ENCODE assay signal across 18 cellular contexts in genomic region chr1:168091720-168092119, GRCh38.
"Had no signal": no experiment of that assay in that cellular context is flagged by ENCODE, and none has a peak within 500 bp of the region (broad histone marks: within the 10 kb centered on the region; RNA-seq: fewer than 3 reads in every experiment).

No MANE protein-coding gene starts in this region.

- ATAC-seq: effector memory CD8-positive, alpha-beta T cell; foreskin keratinocyte; heart left ventricle; left colon; left ventricle myocardium superior; right cardiac atrium; stimulated activated naive B cell treated with anti-CD40 and anti-IgM and Interleukin-4, amounts not matched to agents 10 μg/mL and 1 μg/mL and 100 μg/mL, for 72 hours; stimulated activated naive CD8-positive, alpha-beta T cell treated with anti-CD3 and anti-CD28 coated beads, Interleukin-15, amount 100 ng/mL, for 72 hours had no signal

- H3K27ac Mint-ChIP-seq: stimulated activated naive B cell treated with anti-CD40 and anti-IgM and Interleukin-4, amounts not matched to agents 10 μg/mL and 1 μg/mL and 100 μg/mL, for 72 hours; stimulated activated naive CD8-positive, alpha-beta T cell treated with anti-CD3 and anti-CD28 coated beads, Interleukin-15, amount 100 ng/mL, for 72 hours had no signal

- H3K4me3 ChIP-seq: esophagus squamous epithelium, heart left ventricle, lung, ovary, smooth muscle cell, thoracic aorta, transverse colon had no signal

- H3K9me3 Mint-ChIP-seq: effector memory CD8-positive, alpha-beta T cell; stimulated activated naive B cell treated with anti-CD40 and anti-IgM and Interleukin-4, amounts not matched to agents 10 μg/mL and 1 μg/mL and 100 μg/mL, for 72 hours; stimulated activated naive CD8-positive, alpha-beta T cell treated with anti-CD3 and anti-CD28 coated beads, Interleukin-15, amount 100 ng/mL, for 72 hours had no signal

- DNase-seq: cortex of kidney; effector memory CD8-positive, alpha-beta T cell; esophagus squamous epithelium; foreskin keratinocyte; heart left ventricle; hippocampal formation; left colon; left ventricle myocardium superior; mesenchymal stem cell; right cardiac atrium; stimulated activated CD4-positive, alpha-beta T cell treated with anti-CD3 and anti-CD28 coated beads, Interleukin-4, amount 100 ng/mL, for 24 hours; stimulated activated naive B cell treated with anti-CD40 and anti-IgM and Interleukin-4, amounts not matched to agents 10 μg/mL and 1 μg/mL and 100 μg/mL, for 72 hours; stimulated activated naive CD8-positive, alpha-beta T cell treated with anti-CD3 and anti-CD28 coated beads, Interleukin-15, amount 100 ng/mL, for 72 hours; transverse colon had no signal

- H3K27ac ChIP-seq: foreskin keratinocyte, heart left ventricle, transverse colon had no signal

- H3K4me1 Mint-ChIP-seq: stimulated activated naive B cell treated with anti-CD40 and anti-IgM and Interleukin-4, amounts not matched to agents 10 μg/mL and 1 μg/mL and 100 μg/mL, for 72 hours; stimulated activated naive CD8-positive, alpha-beta T cell treated with anti-CD3 and anti-CD28 coated beads, Interleukin-15, amount 100 ng/mL, for 72 hours had no signal

- H3K4me3 Mint-ChIP-seq: effector memory CD8-positive, alpha-beta T cell; stimulated activated naive B cell treated with anti-CD40 and anti-IgM and Interleukin-4, amounts not matched to agents 10 μg/mL and 1 μg/mL and 100 μg/mL, for 72 hours; stimulated activated naive CD8-positive, alpha-beta T cell treated with anti-CD3 and anti-CD28 coated beads, Interleukin-15, amount 100 ng/mL, for 72 hours had no signal

- H3K9me3 ChIP-seq: esophagus squamous epithelium, heart left ventricle, ovary, thoracic aorta, transverse colon had no signal

- H3K4me1 ChIP-seq: foreskin keratinocyte had no signal

- H3K36me3 ChIP-seq: ovary, transverse colon had no signal

- H3K27me3 ChIP-seq: esophagus squamous epithelium, foreskin keratinocyte, heart left ventricle, ovary, transverse colon had no signal
